11 cellular contexts compared by ENCODE assay signal in the genomic region with DNA sequence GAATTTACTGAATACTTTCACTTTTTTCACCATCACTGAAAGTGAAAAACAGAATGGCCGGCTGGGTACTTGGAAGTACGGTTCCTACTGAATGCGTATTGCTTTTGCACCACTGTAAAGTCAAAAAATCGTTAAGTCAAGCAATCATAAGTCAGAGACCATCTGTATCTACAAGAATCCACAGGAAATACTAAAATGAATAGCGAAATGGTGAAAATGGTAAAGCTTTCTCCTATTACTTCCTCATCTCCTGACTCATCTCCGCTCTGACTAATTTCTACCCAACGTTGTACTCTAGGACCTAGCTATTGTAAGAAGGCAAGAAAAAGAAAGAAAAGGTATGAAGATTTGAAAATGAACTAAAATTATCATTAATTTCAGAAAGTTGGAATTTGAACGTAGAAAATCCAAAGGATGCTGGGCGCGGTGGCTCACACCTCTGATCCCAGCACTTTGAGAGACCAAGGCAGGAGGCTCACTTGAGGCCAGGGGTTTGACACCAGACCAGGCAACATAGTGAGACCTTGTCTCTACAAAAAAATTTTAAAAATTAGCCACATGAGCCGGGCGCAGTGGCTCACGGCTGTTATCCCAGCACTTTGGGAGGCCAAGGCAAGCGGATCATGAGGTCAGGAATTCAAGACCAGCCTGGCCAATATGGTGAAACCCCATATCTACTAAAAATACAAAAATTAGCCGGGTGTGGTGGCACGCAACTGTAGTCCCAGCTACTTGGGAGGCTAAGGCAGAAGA. TPM values are rescaled to one million over a fixed set of nuclear protein-coding genes. Genes with fewer than 3 reads are reported as not detected.
DNase-seq lines count a peak whose midpoint lies in the region; ATAC-seq, FAIRE-seq and TF ChIP-seq lines count a peak whose summit lies in the region.
"Had no signal": no experiment of that assay in that cellular context is flagged by ENCODE, and none has a peak within 500 bp of the region (broad histone marks: within the 10 kb centered on the region; RNA-seq: fewer than 3 reads in every experiment).

No MANE protein-coding gene starts in this region.

- no peaks in the 10 kb centered on the region for H3K27me3 Mint-ChIP-seq in IgD-negative memory B cell
- H3K27me3 Mint-ChIP-seq in activated CD8-positive, alpha-beta T cell treated with anti-CD3 and anti-CD28 coated beads, Interleukin-2, amount 10 ng/mL, durations not matched to agents 7 days and 5 days (ENCODE audit: low read depth): no peaks in the 10 kb centered on the region
- no peaks in the 10 kb centered on the region for H3K27me3 Mint-ChIP-seq in naive thymus-derived CD8-positive, alpha-beta T cell

- H3K9me3 Mint-ChIP-seq in IgD-negative memory B cell: peaks cover 0 to 2% (median 0%) of the 10 kb centered on the region in 3 donors
- no peaks in the 10 kb centered on the region for H3K9me3 Mint-ChIP-seq in activated CD8-positive, alpha-beta T cell treated with anti-CD3 and anti-CD28 coated beads, Interleukin-2, amount 10 ng/mL, durations not matched to agents 7 days and 5 days (ENCODE audit: insufficient read depth)
- H3K9me3 Mint-ChIP-seq in naive thymus-derived CD8-positive, alpha-beta T cell: no peaks in the 10 kb centered on the region
- H3K9me3 Mint-ChIP-seq: brain had no signal

- DNase-seq in GM12891 (ENCODE audit: insufficient read length, low spot score) (no peak), non-pigmented ciliary epithelial cell (ENCODE audit: low read depth) (peak; percentile 82), WERI-Rb-1 (no peak), hepatic stellate cell (ENCODE audit: low spot score) (no peak)
- no peak for DNase-seq in activated CD8-positive, alpha-beta T cell treated with anti-CD3 and anti-CD28 coated beads, Interleukin-2, amount 10 ng/mL, durations not matched to agents 7 days and 5 days
- DNase-seq in naive thymus-derived CD8-positive, alpha-beta T cell: no peak
- DNase-seq: T1000 had no signal

- no peak for ATAC-seq in activated CD8-positive, alpha-beta T cell treated with anti-CD3 and anti-CD28 coated beads, Interleukin-2, amount 10 ng/mL, durations not matched to agents 7 days and 5 days
- ATAC-seq in HG03135 (IDR thresholded peaks at IDR 0.05; ENCODE audit: unreplicated experiment): no peak
- ATAC-seq in naive thymus-derived CD8-positive, alpha-beta T cell: no peak

- H3K27ac ChIP-seq in WERI-Rb-1: no peak overlapping the region

- no peak for TF ChIP-seq CTCF in WERI-Rb-1 (IDR thresholded peaks at IDR 0.05; ENCODE audit: low read depth, low read length)

- peak; percentile 41 for FAIRE-seq in GM12891 (lab: Jason Lieb, UNC)

- H3K4me3 Mint-ChIP-seq in IgD-negative memory B cell: peak overlapping the region in 2 of 4 donors; percentile 16 to 49
- H3K4me3 Mint-ChIP-seq in activated CD8-positive, alpha-beta T cell treated with anti-CD3 and anti-CD28 coated beads, Interleukin-2, amount 10 ng/mL, durations not matched to agents 7 days and 5 days: no peak overlapping the region
- peak overlapping the region in 1 of 10 donors; percentile 16 for H3K4me3 Mint-ChIP-seq in naive thymus-derived CD8-positive, alpha-beta T cell

- TF ChIP-seq POLR2A in GM12891 (IDR thresholded peaks at IDR 0.05; ENCODE audit: low read depth, low read length): no peak

- H3K36me3 Mint-ChIP-seq in IgD-negative memory B cell: no peaks in the 10 kb centered on the region
- peaks cover 6% of the 10 kb centered on the region for H3K36me3 Mint-ChIP-seq in activated CD8-positive, alpha-beta T cell treated with anti-CD3 and anti-CD28 coated beads, Interleukin-2, amount 10 ng/mL, durations not matched to agents 7 days and 5 days (ENCODE audit: low read depth)
- H3K36me3 Mint-ChIP-seq in naive thymus-derived CD8-positive, alpha-beta T cell: peaks cover 0 to 4% (median 0%) of the 10 kb centered on the region in 3 donors
- H3K36me3 Mint-ChIP-seq: brain had no signal

- CTCF ChIA-PET in activated CD8-positive, alpha-beta T cell treated with anti-CD3 and anti-CD28 coated beads, Interleukin-2, amount 10 ng/mL, durations not matched to agents 7 days and 5 days (lab: Charles Lee): interaction anchor here (0.9 to 4.4 kb wide), 4 partner anchors 9 to 60 kb away, joined by 3 to 38 read pairs (median 3); no protein-coding TSS in a partner anchor

- POLR2A ChIA-PET in activated CD8-positive, alpha-beta T cell treated with anti-CD3 and anti-CD28 coated beads, Interleukin-2, amount 10 ng/mL, durations not matched to agents 7 days and 5 days (lab: Charles Lee): no interaction called here
- POLR2A ChIA-PET in naive thymus-derived CD8-positive, alpha-beta T cell (lab: Charles Lee): no interaction called here

- no peaks in the 10 kb centered on the region for H3K27me3 ChIP-seq in WERI-Rb-1 (ENCODE audit: insufficient read depth, low read depth, severe bottlenecking)
- H3K27me3 ChIP-seq: suprapubic skin had no signal

- peaks cover 15 to 26% (median 17%) of the 10 kb centered on the region in 3 donors for H3K4me1 Mint-ChIP-seq in IgD-negative memory B cell
- H3K4me1 Mint-ChIP-seq in activated CD8-positive, alpha-beta T cell treated with anti-CD3 and anti-CD28 coated beads, Interleukin-2, amount 10 ng/mL, durations not matched to agents 7 days and 5 days (ENCODE audit: low read depth): peaks cover 40% of the 10 kb centered on the region
- H3K4me1 Mint-ChIP-seq in naive thymus-derived CD8-positive, alpha-beta T cell: peaks cover 8 to 51% (median 29%) of the 10 kb centered on the region in 4 donors

- H3K4me3 ChIP-seq in WERI-Rb-1 (ENCODE audit: low read depth, low read length): no peak overlapping the region
- H3K4me3 ChIP-seq: suprapubic skin had no signal

- H3K9me3 ChIP-seq in WERI-Rb-1 (ENCODE audit: severe bottlenecking): no peaks in the 10 kb centered on the region
- H3K9me3 ChIP-seq: suprapubic skin had no signal

- H3K36me3 ChIP-seq in WERI-Rb-1: no peaks in the 10 kb centered on the region
- H3K36me3 ChIP-seq: suprapubic skin had no signal

- H3K27ac Mint-ChIP-seq in IgD-negative memory B cell: peak overlapping the region in 2 of 3 donors; percentile 23 to 64
- H3K27ac Mint-ChIP-seq in activated CD8-positive, alpha-beta T cell treated with anti-CD3 and anti-CD28 coated beads, Interleukin-2, amount 10 ng/mL, durations not matched to agents 7 days and 5 days: peak overlapping the region; percentile 66
- H3K27ac Mint-ChIP-seq in naive thymus-derived CD8-positive, alpha-beta T cell: peak overlapping the region in 5 of 10 donors; percentile 18 to 93 (median 69)

TF ChIP-seq in GM12891, 5 proteins besides CTCF, POLR2A, EP300 and RAD21:
- TF ChIP-seq POU2F2 (IDR thresholded peaks at IDR 0.05; ENCODE audit: low read depth, low read length) (no peak), PAX5 (IDR thresholded peaks at IDR 0.05; ENCODE audit: insufficient read depth, low read length, severe bottlenecking) (no peak), TAF1 (IDR thresholded peaks at IDR 0.05; ENCODE audit: low read depth, low read length) (no peak), POLR2AphosphoS5 (IDR thresholded peaks at IDR 0.05; ENCODE audit: low read depth, low read length) (no peak), SPI1 (IDR thresholded peaks at IDR 0.05; ENCODE audit: low read depth, low read length) (no peak)

RNA-seq across cellular contexts. Expression of a gene that starts 5.3 kb away (rescaled TPM):
- 35.1 TPM for polyA plus RNA-seq in GM12891 (2012; ENCODE audit: low read depth, missing spikeins)
- polyA plus RNA-seq in IgD-negative memory B cell: 11.4 TPM
- total RNA-seq in activated CD8-positive, alpha-beta T cell treated with anti-CD3 and anti-CD28 coated beads, Interleukin-2, amount 10 ng/mL, durations not matched to agents 7 days and 5 days: 10 to 100 TPM; 59.9 to 62.3 TPM
- total RNA-seq in naive thymus-derived CD8-positive, alpha-beta T cell: 10 to 100 TPM; 11.0 to 12.4 TPM
- 10 to 100 TPM in 2 of 3 donors, 1 to 10 TPM in 1; 8.2 to 12.0 (median 11.3) TPM for polyA plus RNA-seq in naive thymus-derived CD8-positive, alpha-beta T cell

RNA-seq across cellular contexts. Expression of a gene that starts 39.0 kb away (rescaled TPM):
- polyA plus RNA-seq in GM12891 (2012; ENCODE audit: low read depth, missing spikeins): 18.8 TPM
- 37.2 TPM for polyA plus RNA-seq in IgD-negative memory B cell
- 10 to 100 TPM; 35.7 to 40.4 TPM for total RNA-seq in activated CD8-positive, alpha-beta T cell treated with anti-CD3 and anti-CD28 coated beads, Interleukin-2, amount 10 ng/mL, durations not matched to agents 7 days and 5 days
- total RNA-seq in naive thymus-derived CD8-positive, alpha-beta T cell: 10 to 100 TPM; 36.3 to 41.4 TPM
- polyA plus RNA-seq in naive thymus-derived CD8-positive, alpha-beta T cell: 10 to 100 TPM in 1 of 3 donors, 1 to 10 TPM in 2; 9.4 to 37.2 (median 9.7) TPM

RNA-seq across cellular contexts. Expression of a gene that starts 40.6 kb away (rescaled TPM):
- polyA plus RNA-seq in GM12891 (2012; ENCODE audit: low read depth, missing spikeins): 3.0 TPM
- 1.3 TPM for polyA plus RNA-seq in IgD-negative memory B cell
- under 1 TPM; 0.55 to 0.95 TPM for total RNA-seq in activated CD8-positive, alpha-beta T cell treated with anti-CD3 and anti-CD28 coated beads, Interleukin-2, amount 10 ng/mL, durations not matched to agents 7 days and 5 days
- total RNA-seq in naive thymus-derived CD8-positive, alpha-beta T cell: 1 to 10 TPM; 2.0 to 2.4 TPM
- 1 to 10 TPM in 2 of 3 donors, under 1 TPM in 1; 0.67 to 2.3 (median 1.2) TPM for polyA plus RNA-seq in naive thymus-derived CD8-positive, alpha-beta T cell

RNA-seq across cellular contexts. Expression of a gene that starts 48.0 kb away (rescaled TPM):
- 0.09 TPM for polyA plus RNA-seq in GM12891 (2012; ENCODE audit: low read depth, missing spikeins)
- polyA plus RNA-seq in IgD-negative memory B cell: 0.68 TPM
- not detected for total RNA-seq in activated CD8-positive, alpha-beta T cell treated with anti-CD3 and anti-CD28 coated beads, Interleukin-2, amount 10 ng/mL, durations not matched to agents 7 days and 5 days
- not detected for total RNA-seq in naive thymus-derived CD8-positive, alpha-beta T cell
- polyA plus RNA-seq in naive thymus-derived CD8-positive, alpha-beta T cell: not detected

Comparison
In these comparisons a context has a peak if more than half of its experiments do, and no peak if none do; other contexts are left out.
1. RNA of a gene that starts 5.3 kb away (total RNA-seq): 59.9 to 62.3 TPM in activated CD8-positive, alpha-beta T cell treated with anti-CD3 and anti-CD28 coated beads, Interleukin-2, amount 10 ng/mL, durations not matched to agents 7 days and 5 days; 11.0 to 12.4 TPM in naive thymus-derived CD8-positive, alpha-beta T cell; every median in the first group is over 4 times any median in the second.